29 cellular contexts compared by ENCODE assay signal in genomic region chr21:36703626-36704280, GRCh38. TPM values are rescaled to one million over a fixed set of nuclear protein-coding genes. Genes with fewer than 3 reads are reported as not detected.
DNase-seq lines count a peak whose midpoint lies in the region; ATAC-seq and TF ChIP-seq lines count a peak whose summit lies in the region.
"Had no signal": no experiment of that assay in that cellular context is flagged by ENCODE, and none has a peak within 500 bp of the region (broad histone marks: within the 10 kb centered on the region; RNA-seq: fewer than 3 reads in every experiment).

No MANE protein-coding gene starts in this region.

- H3K27ac Mint-ChIP-seq in H9 (no peak overlapping the region), WTC11 (no peak overlapping the region)
- H3K27ac Mint-ChIP-seq: HFFc6; neural progenitor cell; stimulated activated memory B cell treated with anti-CD40 and anti-IgM and Interleukin-4, amounts not matched to agents 10 μg/mL and 1 μg/mL and 100 μg/mL, for 72 hours had no signal

- H3K4me3 ChIP-seq in iPS-15b (ENCODE audit: low read depth, low read length) = peak overlapping the region; percentile 37
- peak overlapping the region; percentile 80 for H3K4me3 ChIP-seq in skeletal muscle satellite cell (ENCODE audit: low read length)
- H3K4me3 ChIP-seq: cardiac muscle cell, prostate gland had no signal

- peaks cover 0 to 6% (median 1%) of the 10 kb centered on the region in 3 experiments; a peak in 4 of 7 replicates for H3K36me3 Mint-ChIP-seq in H9 (ENCODE audit: insufficient read depth in 1 of 3, low read depth in 3 of 3)
- no peaks in the 10 kb centered on the region; the same call in 1 of the 2 replicates for H3K36me3 Mint-ChIP-seq in WTC11
- H3K36me3 Mint-ChIP-seq: CD8-positive, alpha-beta memory T cell; neural progenitor cell; stimulated activated memory B cell treated with anti-CD40 and anti-IgM and Interleukin-4, amounts not matched to agents 10 μg/mL and 1 μg/mL and 100 μg/mL, for 72 hours had no signal

- H3K9me3 Mint-ChIP-seq in H9 (peaks cover 4 to 14% of the 10 kb centered on the region in 2 experiments; a peak in 3 of 5 replicates), WTC11 (no peaks in the 10 kb centered on the region)
- H3K9me3 Mint-ChIP-seq: HFFc6; stimulated activated memory B cell treated with anti-CD40 and anti-IgM and Interleukin-4, amounts not matched to agents 10 μg/mL and 1 μg/mL and 100 μg/mL, for 72 hours had no signal

- H3K4me3 Mint-ChIP-seq in H9 (peak overlapping the region in 1 of 2 experiments; percentile 72; a peak in 3 of 5 replicates), WTC11 (peak overlapping the region; percentile 51)
- H3K4me3 Mint-ChIP-seq: CD8-positive, alpha-beta memory T cell; HFFc6; neural progenitor cell; stimulated activated memory B cell treated with anti-CD40 and anti-IgM and Interleukin-4, amounts not matched to agents 10 μg/mL and 1 μg/mL and 100 μg/mL, for 72 hours had no signal

- no peak overlapping the region for H3K56ac ChIP-seq in H9 (ENCODE audit: insufficient read length, low read depth, low read length)

- H3K14ac ChIP-seq in H9 (ENCODE audit: insufficient read depth, low read length) = no peak overlapping the region

- no peaks in the 10 kb centered on the region for H3K79me1 ChIP-seq in H9 (ENCODE audit: insufficient read depth, low read depth, low read length, poor library complexity, severe bottlenecking)

- H4K5ac ChIP-seq in H9 (ENCODE audit: insufficient read length, low read depth, low read length) = no peak overlapping the region

- no peak for DNase-seq in H9
- no peak for DNase-seq in WTC11 (ENCODE audit: low spot score)
- DNase-seq in HuH-7 (ENCODE audit: low spot score) = no peak
- DNase-seq: activated effector memory CD4-positive, alpha-beta T cell treated with anti-CD3 and anti-CD28 coated beads, Interleukin-2, amount 50 U/mL, for 16 hours; amniotic stem cell; CD8-positive, alpha-beta memory T cell; cortex of kidney; DMS153; GDM1; HFFc6; NCI-H2081; NCI-H345; NCI-H82; stimulated activated CD4-positive, alpha-beta T cell treated with anti-CD3 and anti-CD28 coated beads, Interleukin-1b, Interleukin-23, amount 100 ng/mL, for 48 hours; T-helper 1 cell had no signal

- no peak overlapping the region for H3K18ac ChIP-seq in H9 (ENCODE audit: insufficient read length, low read depth, low read length)

- no peak overlapping the region for H2BK15ac ChIP-seq in H9 (ENCODE audit: low read depth, low read length)

- H3K27me3 Mint-ChIP-seq in H9 (ENCODE audit: low read depth) (peaks cover 98% of the 10 kb centered on the region), WTC11 (ENCODE audit: low read depth) (peaks cover 100% of the 10 kb centered on the region)

- POLR2A ChIA-PET in WTC11 (lab: Charles Lee) = no interaction called here

- ATAC-seq in WTC11 = no peak
- no peak for ATAC-seq in GM18907 (IDR thresholded peaks at IDR 0.05; ENCODE audit: unreplicated experiment)
- ATAC-seq in GM18520 (IDR thresholded peaks at IDR 0.05; ENCODE audit: unreplicated experiment) = no peak
- ATAC-seq: HepG2; stimulated activated memory B cell treated with anti-CD40 and anti-IgM and Interleukin-4, amounts not matched to agents 10 μg/mL and 1 μg/mL and 100 μg/mL, for 72 hours had no signal

- H3K4ac ChIP-seq in H9 (ENCODE audit: low read depth, low read length) = no peak overlapping the region

- no peak overlapping the region for H4K91ac ChIP-seq in H9 (ENCODE audit: insufficient read length, low read depth, low read length)

- H3K4me2 ChIP-seq in H9 (ENCODE audit: insufficient read depth, insufficient read length, low read length) (peak overlapping the region; percentile 23), skeletal muscle satellite cell (ENCODE audit: low read length) (peak overlapping the region; percentile 99)

- H2BK20ac ChIP-seq in H9 (ENCODE audit: low read depth, low read length, poor library complexity, severe bottlenecking) = no peak overlapping the region

- no peak overlapping the region for H4K8ac ChIP-seq in H9 (replicated peaks; ENCODE audit: insufficient read length, low read depth, low read length)

- H2AK5ac ChIP-seq in H9 (ENCODE audit: insufficient read length, low read length) = no peak overlapping the region

- H3K9me3 ChIP-seq in H9 (ENCODE audit: control insufficient read depth, low read depth, low read length) (no peaks in the 10 kb centered on the region), iPS-15b (ENCODE audit: control insufficient read depth, insufficient read depth, low read length) (no peaks in the 10 kb centered on the region), skeletal muscle satellite cell (replicated peaks; ENCODE audit: low read length) (no peaks in the 10 kb centered on the region)
- H3K9me3 ChIP-seq: prostate gland, thoracic aorta had no signal

- peaks cover 7% of the 10 kb centered on the region for H3K23me2 ChIP-seq in H9 (ENCODE audit: insufficient read length, low read depth, low read length, poor library complexity, severe bottlenecking)

- H3K9ac ChIP-seq in H9 (ENCODE audit: extremely low read depth, insufficient read length, low read length) (no peak overlapping the region), iPS-15b (ENCODE audit: low read depth, low read length) (no peak overlapping the region), skeletal muscle satellite cell (ENCODE audit: low read depth, low read length) (peak overlapping the region; percentile 94)
- H3K9ac ChIP-seq: neural progenitor cell had no signal

- H2BK5ac ChIP-seq in H9 (ENCODE audit: insufficient read length, low read length) = no peak overlapping the region

- H3K23ac ChIP-seq in H9 (ENCODE audit: insufficient read length, low read depth, low read length) = no peak overlapping the region

- TF ChIP-seq CTCF in H9 (conservative IDR thresholded peaks at IDR 0.05) (no peak), WTC11 (IDR thresholded peaks at IDR 0.05) (no peak)

- H3K27me3 ChIP-seq in H9 (ENCODE audit: insufficient read depth, low read length) (peaks cover 98% of the 10 kb centered on the region), iPS-15b (ENCODE audit: control insufficient read depth, insufficient read depth, low read length) (peaks cover 98% of the 10 kb centered on the region), skeletal muscle satellite cell (ENCODE audit: control insufficient read depth, insufficient read depth, low read length) (no peaks in the 10 kb centered on the region)

- no CpG with 5 or more reads among the region's 15 CpGs for WGBS in H9 (ENCODE audit: extremely low coverage, insufficient read length, low lambda C conversion rate)

- H3K36me3 ChIP-seq in iPS-15b (ENCODE audit: control insufficient read depth, insufficient read depth, low read length) (no peaks in the 10 kb centered on the region), skeletal muscle satellite cell (ENCODE audit: insufficient read depth, low read length) (peaks cover 12% of the 10 kb centered on the region)
- H3K36me3 ChIP-seq: cardiac muscle cell, neural progenitor cell, prostate gland, thoracic aorta had no signal

- peaks cover 36 to 59% of the 10 kb centered on the region in 2 experiments for H3K4me1 Mint-ChIP-seq in H9
- H3K4me1 Mint-ChIP-seq in WTC11 = peaks cover 63% of the 10 kb centered on the region

- no peak overlapping the region for H3T11ph ChIP-seq in H9 (ENCODE audit: low read length)

- no peak overlapping the region for H2BK120ac ChIP-seq in H9 (ENCODE audit: low read depth, low read length, poor library complexity, severe bottlenecking)

- CTCF ChIA-PET in WTC11 (lab: Charles Lee) = no interaction called here

- H3K4me1 ChIP-seq in H9 (ENCODE audit: insufficient read depth, low read length) (0 out of 2 replicates have a peak, but pooled peaks cover 2% of the 10 kb centered on the region), iPS-15b (ENCODE audit: control insufficient read depth, insufficient read depth, low read length) (peaks cover 5% of the 10 kb centered on the region), skeletal muscle satellite cell (ENCODE audit: control insufficient read depth, insufficient read depth, low read length) (peaks cover 19% of the 10 kb centered on the region)

- no peak overlapping the region for H2AFZ ChIP-seq in H9 (ENCODE audit: low read length)
- H2AFZ ChIP-seq: neural progenitor cell had no signal

- no peaks in the 10 kb centered on the region for H3K79me2 ChIP-seq in H9 (ENCODE audit: insufficient read depth, low read length)

- no peak overlapping the region for H2BK12ac ChIP-seq in H9 (ENCODE audit: insufficient read length, low read depth, low read length)

- H3K27ac ChIP-seq in H9 (ENCODE audit: insufficient read length, low read depth, low read length) = no peak overlapping the region
- H3K27ac ChIP-seq: cardiac muscle cell, HL-60, neural progenitor cell, prostate gland, thoracic aorta had no signal

- H4K20me1 ChIP-seq in H9 (ENCODE audit: control insufficient read depth, insufficient read depth, insufficient read length) = peaks cover 2% of the 10 kb centered on the region

TF ChIP-seq in WTC11, 78 proteins besides CTCF, POLR2A, EP300 and RAD21:
- no peak for TF ChIP-seq OVOL2 (CRISPR knock-in tag; IDR thresholded peaks at IDR 0.05; ENCODE audit: borderline replicate concordance)
- TF ChIP-seq, protein P1, sequence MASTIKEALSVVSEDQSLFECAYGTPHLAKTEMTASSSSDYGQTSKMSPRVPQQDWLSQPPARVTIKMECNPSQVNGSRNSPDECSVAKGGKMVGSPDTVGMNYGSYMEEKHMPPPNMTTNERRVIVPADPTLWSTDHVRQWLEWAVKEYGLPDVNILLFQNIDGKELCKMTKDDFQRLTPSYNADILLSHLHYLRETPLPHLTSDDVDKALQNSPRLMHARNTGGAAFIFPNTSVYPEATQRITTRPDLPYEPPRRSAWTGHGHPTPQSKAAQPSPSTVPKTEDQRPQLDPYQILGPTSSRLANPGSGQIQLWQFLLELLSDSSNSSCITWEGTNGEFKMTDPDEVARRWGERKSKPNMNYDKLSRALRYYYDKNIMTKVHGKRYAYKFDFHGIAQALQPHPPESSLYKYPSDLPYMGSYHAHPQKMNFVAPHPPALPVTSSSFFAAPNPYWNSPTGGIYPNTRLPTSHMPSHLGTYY (CRISPR knock-in tag; IDR thresholded peaks at IDR 0.05) = no peak
- TF ChIP-seq SOX15 (CRISPR knock-in tag; IDR thresholded peaks at IDR 0.05) = no peak
- no peak for TF ChIP-seq ZNF423 (CRISPR knock-in tag; IDR thresholded peaks at IDR 0.05)

RNA-seq across cellular contexts. Expression of gene SIM2, which starts 4.8 kb away (rescaled TPM):
- not detected in 2 replicates for total RNA-seq in H9 (2021)
- total RNA-seq in WTC11 (2021) = 0.09 to 0.17 TPM (median 0.11 TPM) in 3 replicates
- under 0.01 and 0.25 TPM in 2 replicates for total RNA-seq in skeletal muscle satellite cell (2012; rRNA removed)
- total RNA-seq: cardiac muscle cell; CD8-positive, alpha-beta memory T cell; HFFc6; liver; mononuclear cell; OCI-LY7; thoracic aorta had no signal
